Comparison of ENCODE assay signal across 1 cellular context in the genomic region with DNA sequence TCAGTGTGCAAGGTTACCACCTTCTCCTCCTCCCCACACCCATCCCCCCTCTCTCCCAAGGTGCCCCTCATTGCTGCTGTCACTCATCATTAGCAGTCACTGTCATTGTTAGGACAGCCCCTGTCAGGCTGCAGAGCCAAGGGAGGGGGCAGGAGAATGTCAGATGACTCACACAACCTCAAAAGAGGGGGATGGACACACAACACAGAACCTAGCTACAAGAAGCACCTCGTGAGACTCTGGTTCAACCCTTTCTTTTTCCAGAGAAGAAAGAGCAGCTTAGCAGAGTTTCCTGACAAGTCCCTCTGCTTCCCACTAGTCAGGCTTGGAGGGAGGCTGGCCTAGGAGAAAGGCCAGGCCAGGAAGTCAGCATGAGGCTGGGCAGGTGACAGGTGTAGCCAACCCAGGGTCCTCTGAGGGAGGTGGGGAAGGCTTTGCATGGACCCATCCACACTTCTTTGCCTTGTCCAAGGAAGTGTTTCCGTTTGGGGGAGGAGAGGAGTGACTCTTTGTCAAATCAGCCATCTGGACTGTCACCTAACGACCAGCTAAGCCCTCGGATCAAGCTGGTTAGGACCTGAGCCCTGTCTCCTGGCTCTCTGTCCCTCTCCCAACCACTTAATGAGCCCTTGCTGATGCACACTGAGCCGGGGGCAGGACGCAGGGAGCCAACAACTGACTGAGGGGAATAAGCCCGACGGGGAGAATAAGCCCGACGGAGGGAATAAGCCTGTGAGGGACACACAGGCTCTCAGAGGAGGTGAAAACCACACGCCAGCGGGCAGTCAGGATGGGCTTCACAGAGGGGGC.
TF ChIP-seq lines count a peak whose summit lies in the region.

No MANE protein-coding gene starts in this region.

TF ChIP-seq in GM12878, 131 proteins besides CTCF, POLR2A, EP300 and RAD21:
- TF ChIP-seq POLR2AphosphoS2 (IDR thresholded peaks at IDR 0.05; ENCODE audit: low read depth, low read length) (peak; percentile 26; the same call in 1 of the 2 replicates), HCFC1 (IDR thresholded peaks at IDR 0.05; ENCODE audit: low read length) (no peak), MYC (IDR thresholded peaks at IDR 0.05; ENCODE audit: insufficient read depth, insufficient read length, insufficient replicate concordance, low read length, severe bottlenecking) (no peak)
- TF ChIP-seq, protein P1, sequence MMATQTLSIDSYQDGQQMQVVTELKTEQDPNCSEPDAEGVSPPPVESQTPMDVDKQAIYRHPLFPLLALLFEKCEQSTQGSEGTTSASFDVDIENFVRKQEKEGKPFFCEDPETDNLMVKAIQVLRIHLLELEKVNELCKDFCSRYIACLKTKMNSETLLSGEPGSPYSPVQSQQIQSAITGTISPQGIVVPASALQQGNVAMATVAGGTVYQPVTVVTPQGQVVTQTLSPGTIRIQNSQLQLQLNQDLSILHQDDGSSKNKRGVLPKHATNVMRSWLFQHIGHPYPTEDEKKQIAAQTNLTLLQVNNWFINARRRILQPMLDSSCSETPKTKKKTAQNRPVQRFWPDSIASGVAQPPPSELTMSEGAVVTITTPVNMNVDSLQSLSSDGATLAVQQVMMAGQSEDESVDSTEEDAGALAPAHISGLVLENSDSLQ (IDR thresholded peaks at IDR 0.05) = peak; percentile 90
- TF ChIP-seq, protein P2, sequence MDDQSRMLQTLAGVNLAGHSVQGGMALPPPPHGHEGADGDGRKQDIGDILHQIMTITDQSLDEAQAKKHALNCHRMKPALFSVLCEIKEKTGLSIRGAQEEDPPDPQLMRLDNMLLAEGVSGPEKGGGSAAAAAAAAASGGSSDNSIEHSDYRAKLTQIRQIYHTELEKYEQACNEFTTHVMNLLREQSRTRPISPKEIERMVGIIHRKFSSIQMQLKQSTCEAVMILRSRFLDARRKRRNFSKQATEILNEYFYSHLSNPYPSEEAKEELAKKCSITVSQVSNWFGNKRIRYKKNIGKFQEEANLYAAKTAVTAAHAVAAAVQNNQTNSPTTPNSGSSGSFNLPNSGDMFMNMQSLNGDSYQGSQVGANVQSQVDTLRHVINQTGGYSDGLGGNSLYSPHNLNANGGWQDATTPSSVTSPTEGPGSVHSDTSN (IDR thresholded peaks at IDR 0.05; ENCODE audit: insufficient replicate concordance, low read depth, low read length) = peak; percentile 78
